2 cellular contexts compared by ENCODE assay signal in the genomic region with DNA sequence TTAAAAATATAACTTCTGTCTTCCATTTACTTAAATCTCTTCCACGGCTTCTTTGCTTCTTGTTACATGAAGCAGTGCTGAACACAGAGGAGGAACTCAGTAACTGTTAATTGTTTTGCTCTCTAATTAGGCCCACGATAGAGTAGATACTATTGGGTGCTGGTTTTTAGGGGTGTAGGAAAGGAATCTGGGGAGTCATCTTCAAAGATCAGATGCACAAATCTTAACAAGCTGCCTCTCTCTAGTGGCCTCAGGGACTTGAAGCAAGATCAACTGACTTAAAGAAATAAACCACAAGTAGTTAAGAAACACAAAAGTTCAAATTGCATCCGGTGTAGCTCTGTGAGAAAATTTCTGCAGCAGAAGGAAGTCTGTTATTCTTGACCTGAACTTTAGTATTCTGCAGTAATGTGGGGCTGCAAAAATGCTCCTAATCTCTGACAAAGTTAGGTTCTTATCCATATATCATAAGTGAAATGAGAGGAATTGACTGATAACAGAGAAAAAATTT.
TF ChIP-seq lines count a peak whose summit lies in the region.

No MANE protein-coding gene starts in this region.

TF ChIP-seq in liver, 16 proteins besides CTCF, POLR2A, EP300 and RAD21:
- TF ChIP-seq, protein P1, sequence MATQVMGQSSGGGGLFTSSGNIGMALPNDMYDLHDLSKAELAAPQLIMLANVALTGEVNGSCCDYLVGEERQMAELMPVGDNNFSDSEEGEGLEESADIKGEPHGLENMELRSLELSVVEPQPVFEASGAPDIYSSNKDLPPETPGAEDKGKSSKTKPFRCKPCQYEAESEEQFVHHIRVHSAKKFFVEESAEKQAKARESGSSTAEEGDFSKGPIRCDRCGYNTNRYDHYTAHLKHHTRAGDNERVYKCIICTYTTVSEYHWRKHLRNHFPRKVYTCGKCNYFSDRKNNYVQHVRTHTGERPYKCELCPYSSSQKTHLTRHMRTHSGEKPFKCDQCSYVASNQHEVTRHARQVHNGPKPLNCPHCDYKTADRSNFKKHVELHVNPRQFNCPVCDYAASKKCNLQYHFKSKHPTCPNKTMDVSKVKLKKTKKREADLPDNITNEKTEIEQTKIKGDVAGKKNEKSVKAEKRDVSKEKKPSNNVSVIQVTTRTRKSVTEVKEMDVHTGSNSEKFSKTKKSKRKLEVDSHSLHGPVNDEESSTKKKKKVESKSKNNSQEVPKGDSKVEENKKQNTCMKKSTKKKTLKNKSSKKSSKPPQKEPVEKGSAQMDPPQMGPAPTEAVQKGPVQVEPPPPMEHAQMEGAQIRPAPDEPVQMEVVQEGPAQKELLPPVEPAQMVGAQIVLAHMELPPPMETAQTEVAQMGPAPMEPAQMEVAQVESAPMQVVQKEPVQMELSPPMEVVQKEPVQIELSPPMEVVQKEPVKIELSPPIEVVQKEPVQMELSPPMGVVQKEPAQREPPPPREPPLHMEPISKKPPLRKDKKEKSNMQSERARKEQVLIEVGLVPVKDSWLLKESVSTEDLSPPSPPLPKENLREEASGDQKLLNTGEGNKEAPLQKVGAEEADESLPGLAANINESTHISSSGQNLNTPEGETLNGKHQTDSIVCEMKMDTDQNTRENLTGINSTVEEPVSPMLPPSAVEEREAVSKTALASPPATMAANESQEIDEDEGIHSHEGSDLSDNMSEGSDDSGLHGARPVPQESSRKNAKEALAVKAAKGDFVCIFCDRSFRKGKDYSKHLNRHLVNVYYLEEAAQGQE (IDR thresholded peaks at IDR 0.05), result no peak
- TF ChIP-seq TAF1 (conservative IDR thresholded peaks at IDR 0.05) (no peak), JUND (IDR thresholded peaks at IDR 0.05) (no peak), HNF4G (IDR thresholded peaks at IDR 0.05) (no peak), EGR1 (IDR thresholded peaks at IDR 0.05; ENCODE audit: low read depth in 2 of 2) (no peak), YY1 (IDR thresholded peaks at IDR 0.05) (no peak), FOXA2 (IDR thresholded peaks at IDR 0.05) (no peak), HNF4A (conservative IDR thresholded peaks at IDR 0.05) (no peak), SP1 (IDR thresholded peaks at IDR 0.05) (no peak)

TF ChIP-seq in HepG2, 621 proteins besides CTCF, POLR2A, EP300 and RAD21 (continues in another document):
- TF ChIP-seq, protein P2, sequence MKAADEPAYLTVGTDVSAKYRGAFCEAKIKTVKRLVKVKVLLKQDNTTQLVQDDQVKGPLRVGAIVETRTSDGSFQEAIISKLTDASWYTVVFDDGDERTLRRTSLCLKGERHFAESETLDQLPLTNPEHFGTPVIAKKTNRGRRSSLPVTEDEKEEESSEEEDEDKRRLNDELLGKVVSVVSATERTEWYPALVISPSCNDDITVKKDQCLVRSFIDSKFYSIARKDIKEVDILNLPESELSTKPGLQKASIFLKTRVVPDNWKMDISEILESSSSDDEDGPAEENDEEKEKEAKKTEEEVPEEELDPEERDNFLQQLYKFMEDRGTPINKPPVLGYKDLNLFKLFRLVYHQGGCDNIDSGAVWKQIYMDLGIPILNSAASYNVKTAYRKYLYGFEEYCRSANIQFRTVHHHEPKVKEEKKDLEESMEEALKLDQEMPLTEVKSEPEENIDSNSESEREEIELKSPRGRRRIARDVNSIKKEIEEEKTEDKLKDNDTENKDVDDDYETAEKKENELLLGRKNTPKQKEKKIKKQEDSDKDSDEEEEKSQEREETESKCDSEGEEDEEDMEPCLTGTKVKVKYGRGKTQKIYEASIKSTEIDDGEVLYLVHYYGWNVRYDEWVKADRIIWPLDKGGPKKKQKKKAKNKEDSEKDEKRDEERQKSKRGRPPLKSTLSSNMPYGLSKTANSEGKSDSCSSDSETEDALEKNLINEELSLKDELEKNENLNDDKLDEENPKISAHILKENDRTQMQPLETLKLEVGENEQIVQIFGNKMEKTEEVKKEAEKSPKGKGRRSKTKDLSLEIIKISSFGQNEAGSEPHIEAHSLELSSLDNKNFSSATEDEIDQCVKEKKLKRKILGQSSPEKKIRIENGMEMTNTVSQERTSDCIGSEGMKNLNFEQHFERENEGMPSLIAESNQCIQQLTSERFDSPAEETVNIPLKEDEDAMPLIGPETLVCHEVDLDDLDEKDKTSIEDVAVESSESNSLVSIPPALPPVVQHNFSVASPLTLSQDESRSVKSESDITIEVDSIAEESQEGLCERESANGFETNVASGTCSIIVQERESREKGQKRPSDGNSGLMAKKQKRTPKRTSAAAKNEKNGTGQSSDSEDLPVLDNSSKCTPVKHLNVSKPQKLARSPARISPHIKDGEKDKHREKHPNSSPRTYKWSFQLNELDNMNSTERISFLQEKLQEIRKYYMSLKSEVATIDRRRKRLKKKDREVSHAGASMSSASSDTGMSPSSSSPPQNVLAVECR (CRISPR knock-in tag; IDR thresholded peaks at IDR 0.05; ENCODE audit: borderline replicate concordance), result no peak
- TF ChIP-seq, protein P3, sequence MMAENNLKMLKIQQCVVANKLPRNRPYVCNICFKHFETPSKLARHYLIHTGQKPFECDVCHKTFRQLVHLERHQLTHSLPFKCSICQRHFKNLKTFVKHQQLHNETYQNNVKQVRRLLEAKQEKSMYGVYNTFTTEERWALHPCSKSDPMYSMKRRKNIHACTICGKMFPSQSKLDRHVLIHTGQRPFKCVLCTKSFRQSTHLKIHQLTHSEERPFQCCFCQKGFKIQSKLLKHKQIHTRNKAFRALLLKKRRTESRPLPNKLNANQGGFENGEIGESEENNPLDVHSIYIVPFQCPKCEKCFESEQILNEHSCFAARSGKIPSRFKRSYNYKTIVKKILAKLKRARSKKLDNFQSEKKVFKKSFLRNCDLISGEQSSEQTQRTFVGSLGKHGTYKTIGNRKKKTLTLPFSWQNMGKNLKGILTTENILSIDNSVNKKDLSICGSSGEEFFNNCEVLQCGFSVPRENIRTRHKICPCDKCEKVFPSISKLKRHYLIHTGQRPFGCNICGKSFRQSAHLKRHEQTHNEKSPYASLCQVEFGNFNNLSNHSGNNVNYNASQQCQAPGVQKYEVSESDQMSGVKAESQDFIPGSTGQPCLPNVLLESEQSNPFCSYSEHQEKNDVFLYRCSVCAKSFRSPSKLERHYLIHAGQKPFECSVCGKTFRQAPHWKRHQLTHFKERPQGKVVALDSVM (CRISPR knock-in tag; IDR thresholded peaks at IDR 0.05), result no peak
- TF ChIP-seq NFE2 (CRISPR knock-in tag; IDR thresholded peaks at IDR 0.05) (no peak), MED1 (CRISPR knock-in tag; IDR thresholded peaks at IDR 0.05) (no peak), ZNF121 (CRISPR knock-in tag; IDR thresholded peaks at IDR 0.05) (no peak), RARG (CRISPR knock-in tag; IDR thresholded peaks at IDR 0.05; ENCODE audit: low read depth) (no peak), NBN (conservative IDR thresholded peaks at IDR 0.05) (no peak), HIVEP1 (CRISPR knock-in tag; IDR thresholded peaks at IDR 0.05) (no peak), ZNF207 (IDR thresholded peaks at IDR 0.05; ENCODE audit: borderline replicate concordance) (no peak), GTF2F1 (IDR thresholded peaks at IDR 0.05; ENCODE audit: low read length) (no peak), MIER3 (CRISPR knock-in tag; IDR thresholded peaks at IDR 0.05; ENCODE audit: borderline replicate concordance) (no peak), ZNF678 (CRISPR knock-in tag; IDR thresholded peaks at IDR 0.05) (no peak), MEF2D (CRISPR knock-in tag; IDR thresholded peaks at IDR 0.05) (no peak)
- TF ChIP-seq, protein P4, sequence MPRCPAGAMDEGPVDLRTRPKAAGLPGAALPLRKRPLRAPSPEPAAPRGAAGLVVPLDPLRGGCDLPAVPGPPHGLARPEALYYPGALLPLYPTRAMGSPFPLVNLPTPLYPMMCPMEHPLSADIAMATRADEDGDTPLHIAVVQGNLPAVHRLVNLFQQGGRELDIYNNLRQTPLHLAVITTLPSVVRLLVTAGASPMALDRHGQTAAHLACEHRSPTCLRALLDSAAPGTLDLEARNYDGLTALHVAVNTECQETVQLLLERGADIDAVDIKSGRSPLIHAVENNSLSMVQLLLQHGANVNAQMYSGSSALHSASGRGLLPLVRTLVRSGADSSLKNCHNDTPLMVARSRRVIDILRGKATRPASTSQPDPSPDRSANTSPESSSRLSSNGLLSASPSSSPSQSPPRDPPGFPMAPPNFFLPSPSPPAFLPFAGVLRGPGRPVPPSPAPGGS (CRISPR knock-in tag; IDR thresholded peaks at IDR 0.05), result no peak
- TF ChIP-seq, protein P5, sequence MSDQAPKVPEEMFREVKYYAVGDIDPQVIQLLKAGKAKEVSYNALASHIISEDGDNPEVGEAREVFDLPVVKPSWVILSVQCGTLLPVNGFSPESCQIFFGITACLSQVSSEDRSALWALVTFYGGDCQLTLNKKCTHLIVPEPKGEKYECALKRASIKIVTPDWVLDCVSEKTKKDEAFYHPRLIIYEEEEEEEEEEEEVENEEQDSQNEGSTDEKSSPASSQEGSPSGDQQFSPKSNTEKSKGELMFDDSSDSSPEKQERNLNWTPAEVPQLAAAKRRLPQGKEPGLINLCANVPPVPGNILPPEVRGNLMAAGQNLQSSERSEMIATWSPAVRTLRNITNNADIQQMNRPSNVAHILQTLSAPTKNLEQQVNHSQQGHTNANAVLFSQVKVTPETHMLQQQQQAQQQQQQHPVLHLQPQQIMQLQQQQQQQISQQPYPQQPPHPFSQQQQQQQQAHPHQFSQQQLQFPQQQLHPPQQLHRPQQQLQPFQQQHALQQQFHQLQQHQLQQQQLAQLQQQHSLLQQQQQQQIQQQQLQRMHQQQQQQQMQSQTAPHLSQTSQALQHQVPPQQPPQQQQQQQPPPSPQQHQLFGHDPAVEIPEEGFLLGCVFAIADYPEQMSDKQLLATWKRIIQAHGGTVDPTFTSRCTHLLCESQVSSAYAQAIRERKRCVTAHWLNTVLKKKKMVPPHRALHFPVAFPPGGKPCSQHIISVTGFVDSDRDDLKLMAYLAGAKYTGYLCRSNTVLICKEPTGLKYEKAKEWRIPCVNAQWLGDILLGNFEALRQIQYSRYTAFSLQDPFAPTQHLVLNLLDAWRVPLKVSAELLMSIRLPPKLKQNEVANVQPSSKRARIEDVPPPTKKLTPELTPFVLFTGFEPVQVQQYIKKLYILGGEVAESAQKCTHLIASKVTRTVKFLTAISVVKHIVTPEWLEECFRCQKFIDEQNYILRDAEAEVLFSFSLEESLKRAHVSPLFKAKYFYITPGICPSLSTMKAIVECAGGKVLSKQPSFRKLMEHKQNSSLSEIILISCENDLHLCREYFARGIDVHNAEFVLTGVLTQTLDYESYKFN (CRISPR knock-in tag; conservative IDR thresholded peaks at IDR 0.05), result no peak
- TF ChIP-seq, protein P6, sequence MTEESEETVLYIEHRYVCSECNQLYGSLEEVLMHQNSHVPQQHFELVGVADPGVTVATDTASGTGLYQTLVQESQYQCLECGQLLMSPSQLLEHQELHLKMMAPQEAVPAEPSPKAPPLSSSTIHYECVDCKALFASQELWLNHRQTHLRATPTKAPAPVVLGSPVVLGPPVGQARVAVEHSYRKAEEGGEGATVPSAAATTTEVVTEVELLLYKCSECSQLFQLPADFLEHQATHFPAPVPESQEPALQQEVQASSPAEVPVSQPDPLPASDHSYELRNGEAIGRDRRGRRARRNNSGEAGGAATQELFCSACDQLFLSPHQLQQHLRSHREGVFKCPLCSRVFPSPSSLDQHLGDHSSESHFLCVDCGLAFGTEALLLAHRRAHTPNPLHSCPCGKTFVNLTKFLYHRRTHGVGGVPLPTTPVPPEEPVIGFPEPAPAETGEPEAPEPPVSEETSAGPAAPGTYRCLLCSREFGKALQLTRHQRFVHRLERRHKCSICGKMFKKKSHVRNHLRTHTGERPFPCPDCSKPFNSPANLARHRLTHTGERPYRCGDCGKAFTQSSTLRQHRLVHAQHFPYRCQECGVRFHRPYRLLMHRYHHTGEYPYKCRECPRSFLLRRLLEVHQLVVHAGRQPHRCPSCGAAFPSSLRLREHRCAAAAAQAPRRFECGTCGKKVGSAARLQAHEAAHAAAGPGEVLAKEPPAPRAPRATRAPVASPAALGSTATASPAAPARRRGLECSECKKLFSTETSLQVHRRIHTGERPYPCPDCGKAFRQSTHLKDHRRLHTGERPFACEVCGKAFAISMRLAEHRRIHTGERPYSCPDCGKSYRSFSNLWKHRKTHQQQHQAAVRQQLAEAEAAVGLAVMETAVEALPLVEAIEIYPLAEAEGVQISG (CRISPR knock-in tag; IDR thresholded peaks at IDR 0.05), result no peak
- TF ChIP-seq, protein P7, sequence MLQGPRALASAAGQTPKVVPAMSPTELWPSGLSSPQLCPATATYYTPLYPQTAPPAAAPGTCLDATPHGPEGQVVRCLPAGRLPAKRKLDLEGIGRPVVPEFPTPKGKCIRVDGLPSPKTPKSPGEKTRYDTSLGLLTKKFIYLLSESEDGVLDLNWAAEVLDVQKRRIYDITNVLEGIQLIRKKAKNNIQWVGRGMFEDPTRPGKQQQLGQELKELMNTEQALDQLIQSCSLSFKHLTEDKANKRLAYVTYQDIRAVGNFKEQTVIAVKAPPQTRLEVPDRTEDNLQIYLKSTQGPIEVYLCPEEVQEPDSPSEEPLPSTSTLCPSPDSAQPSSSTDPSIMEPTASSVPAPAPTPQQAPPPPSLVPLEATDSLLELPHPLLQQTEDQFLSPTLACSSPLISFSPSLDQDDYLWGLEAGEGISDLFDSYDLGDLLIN (CRISPR knock-in tag; IDR thresholded peaks at IDR 0.05; ENCODE audit: borderline replicate concordance), result no peak
- TF ChIP-seq, protein P8, sequence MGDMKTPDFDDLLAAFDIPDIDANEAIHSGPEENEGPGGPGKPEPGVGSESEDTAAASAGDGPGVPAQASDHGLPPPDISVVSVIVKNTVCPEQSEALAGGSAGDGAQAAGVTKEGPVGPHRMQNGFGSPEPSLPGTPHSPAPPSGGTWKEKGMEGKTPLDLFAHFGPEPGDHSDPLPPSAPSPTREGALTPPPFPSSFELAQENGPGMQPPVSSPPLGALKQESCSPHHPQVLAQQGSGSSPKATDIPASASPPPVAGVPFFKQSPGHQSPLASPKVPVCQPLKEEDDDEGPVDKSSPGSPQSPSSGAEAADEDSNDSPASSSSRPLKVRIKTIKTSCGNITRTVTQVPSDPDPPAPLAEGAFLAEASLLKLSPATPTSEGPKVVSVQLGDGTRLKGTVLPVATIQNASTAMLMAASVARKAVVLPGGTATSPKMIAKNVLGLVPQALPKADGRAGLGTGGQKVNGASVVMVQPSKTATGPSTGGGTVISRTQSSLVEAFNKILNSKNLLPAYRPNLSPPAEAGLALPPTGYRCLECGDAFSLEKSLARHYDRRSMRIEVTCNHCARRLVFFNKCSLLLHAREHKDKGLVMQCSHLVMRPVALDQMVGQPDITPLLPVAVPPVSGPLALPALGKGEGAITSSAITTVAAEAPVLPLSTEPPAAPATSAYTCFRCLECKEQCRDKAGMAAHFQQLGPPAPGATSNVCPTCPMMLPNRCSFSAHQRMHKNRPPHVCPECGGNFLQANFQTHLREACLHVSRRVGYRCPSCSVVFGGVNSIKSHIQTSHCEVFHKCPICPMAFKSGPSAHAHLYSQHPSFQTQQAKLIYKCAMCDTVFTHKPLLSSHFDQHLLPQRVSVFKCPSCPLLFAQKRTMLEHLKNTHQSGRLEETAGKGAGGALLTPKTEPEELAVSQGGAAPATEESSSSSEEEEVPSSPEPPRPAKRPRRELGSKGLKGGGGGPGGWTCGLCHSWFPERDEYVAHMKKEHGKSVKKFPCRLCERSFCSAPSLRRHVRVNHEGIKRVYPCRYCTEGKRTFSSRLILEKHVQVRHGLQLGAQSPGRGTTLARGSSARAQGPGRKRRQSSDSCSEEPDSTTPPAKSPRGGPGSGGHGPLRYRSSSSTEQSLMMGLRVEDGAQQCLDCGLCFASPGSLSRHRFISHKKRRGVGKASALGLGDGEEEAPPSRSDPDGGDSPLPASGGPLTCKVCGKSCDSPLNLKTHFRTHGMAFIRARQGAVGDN (CRISPR knock-in tag; IDR thresholded peaks at IDR 0.05), result no peak
- TF ChIP-seq, protein P9, sequence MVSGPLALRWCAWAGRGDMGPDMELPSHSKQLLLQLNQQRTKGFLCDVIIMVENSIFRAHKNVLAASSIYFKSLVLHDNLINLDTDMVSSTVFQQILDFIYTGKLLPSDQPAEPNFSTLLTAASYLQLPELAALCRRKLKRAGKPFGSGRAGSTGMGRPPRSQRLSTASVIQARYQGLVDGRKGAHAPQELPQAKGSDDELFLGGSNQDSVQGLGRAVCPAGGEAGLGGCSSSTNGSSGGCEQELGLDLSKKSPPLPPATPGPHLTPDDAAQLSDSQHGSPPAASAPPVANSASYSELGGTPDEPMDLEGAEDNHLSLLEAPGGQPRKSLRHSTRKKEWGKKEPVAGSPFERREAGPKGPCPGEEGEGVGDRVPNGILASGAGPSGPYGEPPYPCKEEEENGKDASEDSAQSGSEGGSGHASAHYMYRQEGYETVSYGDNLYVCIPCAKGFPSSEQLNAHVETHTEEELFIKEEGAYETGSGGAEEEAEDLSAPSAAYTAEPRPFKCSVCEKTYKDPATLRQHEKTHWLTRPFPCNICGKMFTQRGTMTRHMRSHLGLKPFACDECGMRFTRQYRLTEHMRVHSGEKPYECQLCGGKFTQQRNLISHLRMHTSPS (CRISPR knock-in tag; IDR thresholded peaks at IDR 0.05; ENCODE audit: low read depth), result no peak
